In the genomic region with DNA sequence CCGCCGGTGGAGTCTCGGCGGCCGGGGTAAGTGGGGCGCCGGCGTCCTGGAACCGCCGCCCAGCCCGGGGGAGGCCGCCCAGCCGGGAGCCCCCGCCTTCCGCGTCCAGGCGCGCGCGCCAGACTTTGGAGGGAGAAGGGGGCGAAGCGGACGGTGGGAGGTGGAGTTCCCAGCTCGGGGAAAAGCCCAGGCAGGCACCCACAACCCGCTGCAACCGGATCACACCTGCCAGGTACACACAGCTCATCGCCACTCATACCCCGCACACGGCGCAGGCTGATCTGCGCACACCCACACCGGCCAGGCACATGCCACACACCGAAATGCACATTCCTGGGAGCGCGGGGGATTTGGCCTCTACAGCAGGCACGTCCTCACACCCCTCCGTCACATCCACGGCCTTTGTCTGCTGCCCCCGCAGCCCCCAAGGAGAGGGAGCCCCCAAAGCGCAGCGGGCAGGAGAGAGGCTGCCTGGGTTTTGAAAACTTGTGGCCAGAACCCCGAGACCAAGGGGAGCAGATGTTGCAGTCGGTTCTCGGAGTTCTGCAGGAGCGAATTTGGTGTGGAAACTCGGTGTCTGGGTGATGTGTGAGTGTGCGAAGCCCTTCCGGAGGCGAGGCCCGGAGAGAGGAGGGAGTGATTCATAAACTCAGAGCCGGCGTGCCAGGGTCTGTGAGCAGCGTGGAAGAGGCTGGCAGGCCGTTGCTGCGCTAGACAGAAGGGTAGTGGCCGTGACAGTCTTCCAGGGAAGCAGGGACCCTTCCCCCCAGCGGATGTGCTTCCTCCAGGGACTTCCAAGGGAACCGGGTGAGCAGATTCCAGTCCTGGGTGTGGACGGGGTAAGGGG, we compare ENCODE assay signal across 8 cellular contexts. TPM values are rescaled to one million over a fixed set of nuclear protein-coding genes. Genes with fewer than 3 reads are reported as not detected.
DNase-seq lines count a peak whose midpoint lies in the region; ATAC-seq and TF ChIP-seq lines count a peak whose summit lies in the region.

No MANE protein-coding gene starts in this region.

- H3K4me3 Mint-ChIP-seq in HFFc6, result peak overlapping the region; percentile 98
- H3K4me3 Mint-ChIP-seq in stimulated activated naive CD8-positive, alpha-beta T cell treated with anti-CD3 and anti-CD28 coated beads, Interleukin-15, Interleukin-2, amounts not matched to agents 100 ng/mL and 50 ng/mL, for 24 hours, result peak overlapping the region; percentile 82

- H2BK5ac ChIP-seq in mesendoderm (ENCODE audit: low read length), result peak overlapping the region; percentile 50

- ATAC-seq in GM18505 (IDR thresholded peaks at IDR 0.05; ENCODE audit: unreplicated experiment), result no peak

- peaks cover 52% of the 10 kb centered on the region for H3K4me1 Mint-ChIP-seq in HFFc6 (ENCODE audit: low read depth)
- peaks cover 21% of the 10 kb centered on the region for H3K4me1 Mint-ChIP-seq in stimulated activated naive CD8-positive, alpha-beta T cell treated with anti-CD3 and anti-CD28 coated beads, Interleukin-15, Interleukin-2, amounts not matched to agents 100 ng/mL and 50 ng/mL, for 24 hours (ENCODE audit: low read depth)

- H3K36me3 Mint-ChIP-seq in HFFc6 (ENCODE audit: low read depth), result peaks cover 25% of the 10 kb centered on the region
- H3K36me3 Mint-ChIP-seq in stimulated activated naive CD8-positive, alpha-beta T cell treated with anti-CD3 and anti-CD28 coated beads, Interleukin-15, Interleukin-2, amounts not matched to agents 100 ng/mL and 50 ng/mL, for 24 hours (ENCODE audit: low read depth), result no peaks in the 10 kb centered on the region

- H3K23ac ChIP-seq in mesendoderm (ENCODE audit: low read length), result peak overlapping the region; percentile 100

- H3K4me1 ChIP-seq in ectodermal cell (ENCODE audit: control insufficient read depth, insufficient read depth, low read length) (peaks cover 17% of the 10 kb centered on the region), mesendoderm (ENCODE audit: control insufficient read depth, low read depth, low read length) (peaks cover 7% of the 10 kb centered on the region)

- H3K4me3 ChIP-seq in ectodermal cell (ENCODE audit: insufficient read depth, low read depth, low read length), result peak overlapping the region; percentile 62
- peak overlapping the region; percentile 70 for H3K4me3 ChIP-seq in mesendoderm (ENCODE audit: low read length)

- DNase-seq in HFFc6 (peak; percentile 76), mesendoderm (peak; percentile 77), NOMO-1 treated with DMSO at 0.1 percent for 48 hours (lab: John Stamatoyannopoulos, UW; ENCODE audit: unreplicated experiment) (no peak), NOMO-1 treated with dmso at 0.1 percent for 144 hours (lab: John Stamatoyannopoulos, UW; ENCODE audit: unreplicated experiment) (no peak)
- peak; percentile 27 to 41 for DNase-seq in activated CD4-positive, alpha-beta T cell treated with anti-CD3 and anti-CD28 coated beads for 4 hours

- peak overlapping the region; percentile 81 for H3K4ac ChIP-seq in mesendoderm (ENCODE audit: low read depth, low read length)

- H3K36me3 ChIP-seq in ectodermal cell (ENCODE audit: control insufficient read depth, insufficient read depth, low read length) (no peaks in the 10 kb centered on the region), mesendoderm (ENCODE audit: control insufficient read depth, insufficient read depth, low read length) (no peaks in the 10 kb centered on the region)

- peak overlapping the region; percentile 12 for H2AK5ac ChIP-seq in mesendoderm (ENCODE audit: low read length)

- H3K9ac ChIP-seq in mesendoderm (ENCODE audit: low read length), result peak overlapping the region; percentile 92

- H3K9me3 Mint-ChIP-seq in HFFc6, result no peaks in the 10 kb centered on the region
- H3K9me3 Mint-ChIP-seq in stimulated activated naive CD8-positive, alpha-beta T cell treated with anti-CD3 and anti-CD28 coated beads, Interleukin-15, Interleukin-2, amounts not matched to agents 100 ng/mL and 50 ng/mL, for 24 hours, result no peaks in the 10 kb centered on the region

- no peak for TF ChIP-seq POLR2A in GM18505 (IDR thresholded peaks at IDR 0.05; ENCODE audit: borderline replicate concordance, extremely low read depth, insufficient read depth, insufficient read length)

- H3K79me1 ChIP-seq in mesendoderm (ENCODE audit: low read length), result peaks cover 16% of the 10 kb centered on the region

- H3K9me3 ChIP-seq in ectodermal cell (ENCODE audit: control insufficient read depth, low read length), result no peaks in the 10 kb centered on the region

- 3 to 4% methylated on average over 59 of the region's 59 CpGs for WGBS in ectodermal cell, 2 experiments
- no CpG with 5 or more reads among the region's 59 CpGs for WGBS in mesendoderm (ENCODE audit: extremely low coverage, insufficient coverage, low lambda C conversion rate)

- H2BK120ac ChIP-seq in mesendoderm (ENCODE audit: low read depth, low read length), result no peak overlapping the region

- H3K27me3 ChIP-seq in ectodermal cell (ENCODE audit: control insufficient read depth, insufficient read depth, low read length, poor library complexity, severe bottlenecking) (peaks cover 44% of the 10 kb centered on the region), mesendoderm (ENCODE audit: insufficient read depth, low read length, poor library complexity) (no peaks in the 10 kb centered on the region)

- peak overlapping the region; percentile 99 for H3K4me2 ChIP-seq in mesendoderm (ENCODE audit: low read length)

- H3K27ac ChIP-seq in ectodermal cell (ENCODE audit: insufficient read depth, low read depth, low read length, poor library complexity, severe bottlenecking) (no peak overlapping the region), mesendoderm (ENCODE audit: low read depth, low read length) (peak overlapping the region; percentile 20)

- peak overlapping the region; percentile 89 for H3K18ac ChIP-seq in mesendoderm (ENCODE audit: low read length)

- H2BK15ac ChIP-seq in mesendoderm (replicated peaks; ENCODE audit: low read depth), result no peak overlapping the region

- peaks cover 21% of the 10 kb centered on the region for H3K79me2 ChIP-seq in mesendoderm (ENCODE audit: control insufficient read depth, insufficient read depth, low read length)

- no peak overlapping the region for H4K8ac ChIP-seq in mesendoderm (ENCODE audit: low read depth, low read length)

- peak overlapping the region; percentile 99 for H3K56ac ChIP-seq in mesendoderm (ENCODE audit: low read length)

- peak overlapping the region; percentile 91 for H3K27ac Mint-ChIP-seq in HFFc6
- H3K27ac Mint-ChIP-seq in stimulated activated naive CD8-positive, alpha-beta T cell treated with anti-CD3 and anti-CD28 coated beads, Interleukin-15, Interleukin-2, amounts not matched to agents 100 ng/mL and 50 ng/mL, for 24 hours, result peak overlapping the region; percentile 83

- no peak overlapping the region for H4K5ac ChIP-seq in mesendoderm (ENCODE audit: low read length)

- H3K27me3 Mint-ChIP-seq in HFFc6 (ENCODE audit: insufficient read depth), result peaks cover 5% of the 10 kb centered on the region
- H3K27me3 Mint-ChIP-seq in stimulated activated naive CD8-positive, alpha-beta T cell treated with anti-CD3 and anti-CD28 coated beads, Interleukin-15, Interleukin-2, amounts not matched to agents 100 ng/mL and 50 ng/mL, for 24 hours, result peaks cover 57% of the 10 kb centered on the region

- no peak for TF ChIP-seq CTCF in HFFc6 (IDR thresholded peaks at IDR 0.05)

RNA-seq across cellular contexts. Expression of a gene that starts 0.7 kb away (rescaled TPM):
- total RNA-seq in HFFc6 (2021; fragmentation: NEBNext Ultra II Directional; extraction: Animal tissue kit (Norgen Biotek cat#: 25700)), result 10 to 100 TPM; 34.9 to 48.1 (median 40.3) TPM
- 8.8 TPM for polyA plus RNA-seq in ectodermal cell (2013, experiment 1 of 4)
- 7.5 TPM for polyA plus RNA-seq in ectodermal cell (2013, experiment 2 of 4)
- 7.1 TPM for polyA plus RNA-seq in ectodermal cell (2013, experiment 3 of 4)
- 7.8 TPM for polyA plus RNA-seq in ectodermal cell (2013, experiment 4 of 4)
- polyA plus RNA-seq in mesendoderm (2013, experiment 1 of 2), result 4.9 TPM
- 4.9 TPM for polyA plus RNA-seq in mesendoderm (2013, experiment 2 of 2)

Comparison
In these comparisons a context has a peak if more than half of its experiments do, and no peak if none do; other contexts are left out.
1. DNase-seq: peak in HFFc6 (single experiment), activated CD4-positive, alpha-beta T cell treated with anti-CD3 and anti-CD28 coated beads for 4 hours (2 of 2) and mesendoderm (single experiment); none in NOMO-1 treated with DMSO at 0.1 percent for 48 hours (single experiment) and NOMO-1 treated with dmso at 0.1 percent for 144 hours (single experiment).